ENCODE assay signal across 25 cellular contexts in genomic region chr18:24933345-24933744, GRCh38.
"Had no signal": no experiment of that assay in that cellular context is flagged by ENCODE, and none has a peak within 500 bp of the region (broad histone marks: within the 10 kb centered on the region; RNA-seq: fewer than 3 reads in every experiment).

No MANE protein-coding gene starts in this region.

- H3K4me3 ChIP-seq: coronary artery, dorsolateral prefrontal cortex, esophagus squamous epithelium, gastrocnemius medialis, heart right ventricle, left lung, lower lobe of right lung, mucosa of descending colon had no signal

- H3K27me3 ChIP-seq: dorsolateral prefrontal cortex, esophagus squamous epithelium, gastrocnemius medialis, heart right ventricle, left lung had no signal

- DNase-seq: dermis blood vessel endothelial cell; dorsolateral prefrontal cortex; effector CD4-positive, alpha-beta T cell; effector memory CD4-positive, alpha-beta T cell; erythroblast; esophagus squamous epithelium; foreskin fibroblast; foreskin melanocyte; gastrocnemius medialis; glutamatergic neuron; head of caudate nucleus; heart right ventricle; hippocampal formation; left cardiac atrium; left lung; left ventricle myocardium superior; lower lobe of right lung; mucosa of descending colon; naive B cell; naive thymus-derived CD8-positive, alpha-beta T cell had no signal

- FAIRE-seq: islet of Langerhans, keratinocyte had no signal

- H3K27ac ChIP-seq: coronary artery, dorsolateral prefrontal cortex, epithelial cell of prostate, esophagus squamous epithelium, gastrocnemius medialis, heart right ventricle, left lung, lower lobe of right lung had no signal

- H3K4me1 ChIP-seq: esophagus squamous epithelium, left lung, lower lobe of right lung had no signal

- H3K9me3 ChIP-seq: esophagus squamous epithelium, gastrocnemius medialis, heart right ventricle, left lung, lower lobe of right lung, mucosa of descending colon had no signal

- H3K36me3 ChIP-seq: esophagus squamous epithelium, gastrocnemius medialis, heart right ventricle, left lung, lower lobe of right lung had no signal

- ATAC-seq: esophagus mucosa; gastrocnemius medialis; heart right ventricle; left cardiac atrium; left lung; left ventricle myocardium superior; lower lobe of right lung; mucosa of descending colon; naive thymus-derived CD8-positive, alpha-beta T cell had no signal
